In genomic region chr5:43075319-43076293, GRCh38 we compare ENCODE assay signal across 9 cellular contexts. TPM values are rescaled to one million over a fixed set of nuclear protein-coding genes. Genes with fewer than 3 reads are reported as not detected.
A peak's percentile ranks its signal among the peaks of the same experiment; 100 is the strongest.
DNase-seq lines count a peak whose midpoint lies in the region; ATAC-seq and TF ChIP-seq lines count a peak whose summit lies in the region.
"Had no signal": no experiment of that assay in that cellular context is flagged by ENCODE, and none has a peak within 500 bp of the region (broad histone marks: within the 10 kb centered on the region; RNA-seq: fewer than 3 reads in every experiment).

No MANE protein-coding gene starts in this region.

- no peak overlapping the region for H2AFZ ChIP-seq in H9 (ENCODE audit: low read length)

- intact Hi-C loops in activated T-helper 2 cell treated with anti-CD3 and anti-CD28 coated beads, Interferon-gamma antibody, Interleukin-2, Interleukin-4, amounts not matched to agents 10 μg/mL and 5 μg/mL and 100 μg/mL, durations not matched to agents 14 hours and 24 hours and 36 hours (cut with micrococcal nuclease) = loop anchor here (2.0 kb wide), 2 partner anchors 29 to 313 kb away; no protein-coding TSS in a partner anchor
- intact Hi-C loops in left cardiac atrium (cut with DNase I) = no loop called here

- H2AK5ac ChIP-seq in H9 (ENCODE audit: insufficient read length, low read length) = no peak overlapping the region

- H3T11ph ChIP-seq in H9 (ENCODE audit: low read length) = no peak overlapping the region

- no peaks in the 10 kb centered on the region; the same call in 1 of the 2 replicates for H3K4me1 ChIP-seq in H9 (ENCODE audit: insufficient read depth, low read length)
- no peaks in the 10 kb centered on the region for H3K4me1 ChIP-seq in Peyer's patch

- H3K27ac Mint-ChIP-seq in T-helper 1 cell treated with Interleukin-12 subunit alpha and Interleukin-12 subunit beta and Interleukin-4 antibody, amounts not matched to agents 30 μg/mL and 1 μg/mL, for 36 hours = peak overlapping the region; percentile 4
- H3K27ac Mint-ChIP-seq in activated T-helper 2 cell treated with anti-CD3 and anti-CD28 coated beads, Interferon-gamma antibody, Interleukin-2, Interleukin-4, amounts not matched to agents 10 μg/mL and 5 μg/mL and 100 μg/mL, durations not matched to agents 14 hours and 24 hours and 36 hours = peak overlapping the region; percentile 56
- peak overlapping the region; percentile 93 for H3K27ac Mint-ChIP-seq in stimulated activated effector memory CD8-positive, alpha-beta T cell treated with anti-CD3 and anti-CD28 coated beads, Interleukin-12 subunit alpha, Interleukin-12 subunit beta, amount 100 ng/mL, for 72 hours
- no peak overlapping the region; a peak in 1 of 7 replicates for H3K27ac Mint-ChIP-seq in H9

- H4K91ac ChIP-seq in H9 (ENCODE audit: insufficient read length, low read depth, low read length) = no peak overlapping the region

- H2BK15ac ChIP-seq in H9 (ENCODE audit: low read depth, low read length) = no peak overlapping the region

- no peaks in the 10 kb centered on the region for H4K20me1 ChIP-seq in H9 (ENCODE audit: control insufficient read depth, insufficient read depth, insufficient read length)

- WGBS in H9 (ENCODE audit: extremely low coverage, insufficient read length, low lambda C conversion rate) = no CpG with 5 or more reads among the region's 12 CpGs

- H3K79me2 ChIP-seq in H9 (ENCODE audit: insufficient read depth, low read length) = no peaks in the 10 kb centered on the region

- no peak overlapping the region for H3K23ac ChIP-seq in H9 (ENCODE audit: insufficient read length, low read depth, low read length)

- no peak overlapping the region for H2BK120ac ChIP-seq in H9 (ENCODE audit: low read depth, low read length, poor library complexity, severe bottlenecking)

- no peak overlapping the region for H3K27ac ChIP-seq in H9 (ENCODE audit: insufficient read length, low read depth, low read length)
- no peak overlapping the region for H3K27ac ChIP-seq in Peyer's patch

- peaks cover 38% of the 10 kb centered on the region for H3K36me3 Mint-ChIP-seq in T-helper 1 cell treated with Interleukin-12 subunit alpha and Interleukin-12 subunit beta and Interleukin-4 antibody, amounts not matched to agents 30 μg/mL and 1 μg/mL, for 36 hours (ENCODE audit: low read depth)
- H3K36me3 Mint-ChIP-seq in activated T-helper 2 cell treated with anti-CD3 and anti-CD28 coated beads, Interferon-gamma antibody, Interleukin-2, Interleukin-4, amounts not matched to agents 10 μg/mL and 5 μg/mL and 100 μg/mL, durations not matched to agents 14 hours and 24 hours and 36 hours (ENCODE audit: low read depth) = peaks cover 41% of the 10 kb centered on the region
- H3K36me3 Mint-ChIP-seq in stimulated activated effector memory CD8-positive, alpha-beta T cell treated with anti-CD3 and anti-CD28 coated beads, Interleukin-12 subunit alpha, Interleukin-12 subunit beta, amount 100 ng/mL, for 72 hours = peaks cover 72% of the 10 kb centered on the region
- H3K36me3 Mint-ChIP-seq in H9 (ENCODE audit: insufficient read depth in 1 of 3, low read depth in 3 of 3) = peaks cover 5 to 22% (median 21%) of the 10 kb centered on the region in 3 experiments; a peak in 6 of 7 replicates

- peaks cover 21% of the 10 kb centered on the region for H3K4me1 Mint-ChIP-seq in T-helper 1 cell treated with Interleukin-12 subunit alpha and Interleukin-12 subunit beta and Interleukin-4 antibody, amounts not matched to agents 30 μg/mL and 1 μg/mL, for 36 hours (ENCODE audit: low read depth)
- peaks cover 22% of the 10 kb centered on the region for H3K4me1 Mint-ChIP-seq in activated T-helper 2 cell treated with anti-CD3 and anti-CD28 coated beads, Interferon-gamma antibody, Interleukin-2, Interleukin-4, amounts not matched to agents 10 μg/mL and 5 μg/mL and 100 μg/mL, durations not matched to agents 14 hours and 24 hours and 36 hours (ENCODE audit: low read depth)
- H3K4me1 Mint-ChIP-seq in stimulated activated effector memory CD8-positive, alpha-beta T cell treated with anti-CD3 and anti-CD28 coated beads, Interleukin-12 subunit alpha, Interleukin-12 subunit beta, amount 100 ng/mL, for 72 hours = peaks cover 41% of the 10 kb centered on the region
- peaks cover 2 to 3% of the 10 kb centered on the region in 2 experiments; a peak in 3 of 4 replicates for H3K4me1 Mint-ChIP-seq in H9

- ATAC-seq in left cardiac atrium = peak; percentile 49 to 64
- no peak for ATAC-seq in stimulated activated effector memory CD8-positive, alpha-beta T cell treated with anti-CD3 and anti-CD28 coated beads, Interleukin-12 subunit alpha, Interleukin-12 subunit beta, amount 100 ng/mL, for 72 hours
- ATAC-seq in HG02938 (IDR thresholded peaks at IDR 0.05; ENCODE audit: unreplicated experiment) = no peak

- H2BK12ac ChIP-seq in H9 (ENCODE audit: insufficient read length, low read depth, low read length) = no peak overlapping the region

- H2BK5ac ChIP-seq in H9 (ENCODE audit: insufficient read length, low read length) = no peak overlapping the region

- no peak overlapping the region for H3K9ac ChIP-seq in H9 (ENCODE audit: extremely low read depth, insufficient read length, low read length)

- no peak overlapping the region for H4K8ac ChIP-seq in H9 (replicated peaks; ENCODE audit: insufficient read length, low read depth, low read length)

- peaks cover 0 to 45% (median 0%) of the 10 kb centered on the region in 3 donors for H3K36me3 ChIP-seq in Peyer's patch

- no peak overlapping the region for H3K4ac ChIP-seq in H9 (ENCODE audit: low read depth, low read length)

- H4K5ac ChIP-seq in H9 (ENCODE audit: insufficient read length, low read depth, low read length) = no peak overlapping the region

- H2BK20ac ChIP-seq in H9 (ENCODE audit: low read depth, low read length, poor library complexity, severe bottlenecking) = no peak overlapping the region

- TF ChIP-seq POLR2A in Peyer's patch (IDR thresholded peaks at IDR 0.05) = no peak

- no peak overlapping the region for H3K4me3 ChIP-seq in Peyer's patch

- H3K27me3 ChIP-seq in H9 (ENCODE audit: insufficient read depth, low read length) (no peaks in the 10 kb centered on the region), Peyer's patch (no peaks in the 10 kb centered on the region)

- no peaks in the 10 kb centered on the region for H3K9me3 Mint-ChIP-seq in T-helper 1 cell treated with Interleukin-12 subunit alpha and Interleukin-12 subunit beta and Interleukin-4 antibody, amounts not matched to agents 30 μg/mL and 1 μg/mL, for 36 hours
- no peaks in the 10 kb centered on the region for H3K9me3 Mint-ChIP-seq in activated T-helper 2 cell treated with anti-CD3 and anti-CD28 coated beads, Interferon-gamma antibody, Interleukin-2, Interleukin-4, amounts not matched to agents 10 μg/mL and 5 μg/mL and 100 μg/mL, durations not matched to agents 14 hours and 24 hours and 36 hours
- no peaks in the 10 kb centered on the region for H3K9me3 Mint-ChIP-seq in stimulated activated effector memory CD8-positive, alpha-beta T cell treated with anti-CD3 and anti-CD28 coated beads, Interleukin-12 subunit alpha, Interleukin-12 subunit beta, amount 100 ng/mL, for 72 hours
- H3K9me3 Mint-ChIP-seq in H9 = no peaks in the 10 kb centered on the region; a peak in 1 of 5 replicates

- H3K14ac ChIP-seq in H9 (ENCODE audit: insufficient read depth, low read length) = no peak overlapping the region

- H3K23me2 ChIP-seq in H9 (ENCODE audit: insufficient read length, low read depth, low read length, poor library complexity, severe bottlenecking) = no peaks in the 10 kb centered on the region

- no peak overlapping the region for H3K18ac ChIP-seq in H9 (ENCODE audit: insufficient read length, low read depth, low read length)

- no peaks in the 10 kb centered on the region for H3K9me3 ChIP-seq in H9 (ENCODE audit: control insufficient read depth, low read depth, low read length)
- H3K9me3 ChIP-seq in Peyer's patch = no peaks in the 10 kb centered on the region

- H3K4me2 ChIP-seq in H9 (ENCODE audit: insufficient read depth, insufficient read length, low read length) = no peak overlapping the region

- no peaks in the 10 kb centered on the region for H3K79me1 ChIP-seq in H9 (ENCODE audit: insufficient read depth, low read depth, low read length, poor library complexity, severe bottlenecking)

- TF ChIP-seq CTCF in H9 (conservative IDR thresholded peaks at IDR 0.05) (no peak), Peyer's patch (IDR thresholded peaks at IDR 0.05) (no peak)

- no peaks in the 10 kb centered on the region for H3K27me3 Mint-ChIP-seq in T-helper 1 cell treated with Interleukin-12 subunit alpha and Interleukin-12 subunit beta and Interleukin-4 antibody, amounts not matched to agents 30 μg/mL and 1 μg/mL, for 36 hours (ENCODE audit: low read depth)
- H3K27me3 Mint-ChIP-seq in activated T-helper 2 cell treated with anti-CD3 and anti-CD28 coated beads, Interferon-gamma antibody, Interleukin-2, Interleukin-4, amounts not matched to agents 10 μg/mL and 5 μg/mL and 100 μg/mL, durations not matched to agents 14 hours and 24 hours and 36 hours (ENCODE audit: low read depth) = no peaks in the 10 kb centered on the region
- no peaks in the 10 kb centered on the region for H3K27me3 Mint-ChIP-seq in H9 (ENCODE audit: low read depth)

- H3K56ac ChIP-seq in H9 (ENCODE audit: insufficient read length, low read depth, low read length) = no peak overlapping the region

- DNase-seq in T-helper 1 cell = no peak
- DNase-seq in activated T-helper 2 cell treated with anti-CD3 and anti-CD28 coated beads, Interferon-gamma antibody, Interleukin-2, Interleukin-4, amounts not matched to agents 10 μg/mL and 5 μg/mL and 100 μg/mL, durations not matched to agents 14 hours and 24 hours and 36 hours (ENCODE audit: low spot score) = no peak
- peak; percentile 70 for DNase-seq in left cardiac atrium
- no peak for DNase-seq in stimulated activated effector memory CD8-positive, alpha-beta T cell treated with anti-CD3 and anti-CD28 coated beads, Interleukin-12 subunit alpha, Interleukin-12 subunit beta, amount 100 ng/mL, for 72 hours (ENCODE audit: low spot score in 2 of 2)
- DNase-seq in H9 = no peak
- no peak for DNase-seq in Peyer's patch
- DNase-seq: foreskin melanocyte had no signal

- no peak overlapping the region for H3K4me3 Mint-ChIP-seq in T-helper 1 cell treated with Interleukin-12 subunit alpha and Interleukin-12 subunit beta and Interleukin-4 antibody, amounts not matched to agents 30 μg/mL and 1 μg/mL, for 36 hours
- H3K4me3 Mint-ChIP-seq in activated T-helper 2 cell treated with anti-CD3 and anti-CD28 coated beads, Interferon-gamma antibody, Interleukin-2, Interleukin-4, amounts not matched to agents 10 μg/mL and 5 μg/mL and 100 μg/mL, durations not matched to agents 14 hours and 24 hours and 36 hours (ENCODE audit: low read depth) = no peak overlapping the region
- peak overlapping the region; percentile 13 for H3K4me3 Mint-ChIP-seq in stimulated activated effector memory CD8-positive, alpha-beta T cell treated with anti-CD3 and anti-CD28 coated beads, Interleukin-12 subunit alpha, Interleukin-12 subunit beta, amount 100 ng/mL, for 72 hours
- no peak overlapping the region for H3K4me3 Mint-ChIP-seq in H9

RNA-seq across cellular contexts. Expression of gene ANXA2R, which starts 35.5 kb away (rescaled TPM):
- 2.1 and 2.5 TPM in 2 replicates for total RNA-seq in activated T-helper 2 cell treated with anti-CD3 and anti-CD28 coated beads, Interferon-gamma antibody, Interleukin-2, Interleukin-4, amounts not matched to agents 10 μg/mL and 5 μg/mL and 100 μg/mL, durations not matched to agents 14 hours and 24 hours and 36 hours
- total RNA-seq in left cardiac atrium (1 to 10 TPM; 1.6 to 1.9 TPM), H9 (2021) (0.20 and 0.22 TPM in 2 replicates), Peyer's patch (10 to 100 TPM in 1 of 4 donors, 1 to 10 TPM in 3; 3.9 to 18.2 (median 5.8) TPM)

RNA-seq across cellular contexts. Expression of gene ZNF131, which starts 45.1 kb away (rescaled TPM):
- total RNA-seq in activated T-helper 2 cell treated with anti-CD3 and anti-CD28 coated beads, Interferon-gamma antibody, Interleukin-2, Interleukin-4, amounts not matched to agents 10 μg/mL and 5 μg/mL and 100 μg/mL, durations not matched to agents 14 hours and 24 hours and 36 hours = 37.4 and 40.3 TPM in 2 replicates
- total RNA-seq in left cardiac atrium (10 to 100 TPM; 13.8 to 20.0 TPM), H9 (2021) (49.9 and 50.6 TPM in 2 replicates), Peyer's patch (10 to 100 TPM; 18.2 to 65.2 (median 28.0) TPM)

Comparison
In these comparisons a context has a peak if more than half of its experiments do, and no peak if none do; other contexts are left out.
1. H3K27ac Mint-ChIP-seq: peak in T-helper 1 cell treated with Interleukin-12 subunit alpha and Interleukin-12 subunit beta and Interleukin-4 antibody, amounts not matched to agents 30 μg/mL and 1 μg/mL, for 36 hours (single experiment), activated T-helper 2 cell treated with anti-CD3 and anti-CD28 coated beads, Interferon-gamma antibody, Interleukin-2, Interleukin-4, amounts not matched to agents 10 μg/mL and 5 μg/mL and 100 μg/mL, durations not matched to agents 14 hours and 24 hours and 36 hours (single experiment) and stimulated activated effector memory CD8-positive, alpha-beta T cell treated with anti-CD3 and anti-CD28 coated beads, Interleukin-12 subunit alpha, Interleukin-12 subunit beta, amount 100 ng/mL, for 72 hours (single experiment); none in H9 (0 of 3).
2. ATAC-seq: peak in left cardiac atrium (2 of 2); none in stimulated activated effector memory CD8-positive, alpha-beta T cell treated with anti-CD3 and anti-CD28 coated beads, Interleukin-12 subunit alpha, Interleukin-12 subunit beta, amount 100 ng/mL, for 72 hours (single experiment) and HG02938 (single experiment).